Comparison of ENCODE assay signal across 8 cellular contexts in the genomic region with DNA sequence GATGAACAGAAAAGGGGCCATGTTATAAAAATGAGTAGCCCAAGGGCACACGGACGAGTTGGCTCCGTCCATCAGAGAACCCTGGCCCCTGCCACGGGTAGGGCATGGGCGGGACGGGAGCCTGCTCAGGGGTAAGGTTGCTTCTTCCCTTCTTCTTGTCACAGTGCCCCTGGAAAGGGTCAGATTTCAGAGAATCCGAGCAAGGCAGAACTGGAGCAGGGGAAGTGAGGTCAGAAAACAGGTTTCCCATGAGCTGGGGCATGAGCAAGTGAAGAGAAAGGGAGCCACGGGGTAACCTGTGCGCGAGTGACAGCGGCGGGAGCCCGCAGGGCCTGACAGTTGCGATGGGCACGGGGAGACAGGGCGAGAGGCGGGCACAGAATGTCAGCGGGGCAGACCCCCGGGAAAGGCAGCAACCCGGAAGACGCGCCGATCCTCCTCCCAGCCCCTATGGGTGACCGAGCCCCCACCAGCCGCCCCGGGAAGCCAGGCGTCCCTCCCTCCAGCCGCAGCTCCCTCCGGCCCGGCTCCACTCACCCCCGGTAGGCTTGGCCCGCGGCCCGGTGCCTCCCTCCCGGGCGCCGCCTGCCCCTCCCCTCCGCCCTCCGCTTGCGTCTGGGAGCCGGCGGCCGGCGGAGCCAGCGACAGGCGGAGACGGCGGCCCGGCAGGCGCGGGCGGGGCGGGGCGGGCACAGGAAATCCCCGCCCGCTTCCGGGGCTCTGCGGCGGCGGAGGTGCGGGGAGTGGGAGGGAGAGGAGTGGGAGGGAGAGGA. TPM values are rescaled to one million over a fixed set of nuclear protein-coding genes. Genes with fewer than 3 reads are reported as not detected.
DNase-seq lines count a peak whose midpoint lies in the region; ATAC-seq, FAIRE-seq and TF ChIP-seq lines count a peak whose summit lies in the region.

TSS of gene ZNF641 (minus strand) at position 671 of the 773 bp plus-strand sequence. CDS start 2,829 bp downstream, outside the sequence.

- H3K9me3 ChIP-seq in A673 (ENCODE audit: low read depth, low read length, poor library complexity, severe bottlenecking) (no peaks in the 10 kb centered on the region), HepG2 (ENCODE audit: low read length) (no peaks in the 10 kb centered on the region)

- H3K4me3 Mint-ChIP-seq in activated CD4-positive, alpha-beta T cell treated with anti-CD3 and anti-CD28 coated beads, Interleukin-2, amount 10 ng/mL, durations not matched to agents 7 days and 5 days: peak within 1 kb of the TSS; percentile 89

- TF ChIP-seq POLR2A in GM18526 (IDR thresholded peaks at IDR 0.05; ENCODE audit: extremely low read depth, insufficient read length) (peak; percentile 61), HepG2 (IDR thresholded peaks at IDR 0.05; ENCODE audit: insufficient read depth in 1 of 2, low read depth in 2 of 2, low read length in 2 of 2) (peak in 1 of 2 experiments; percentile 55; a peak in 1 of 4 replicates)

- H3K4me1 Mint-ChIP-seq in activated CD4-positive, alpha-beta T cell treated with anti-CD3 and anti-CD28 coated beads, Interleukin-2, amount 10 ng/mL, durations not matched to agents 7 days and 5 days: peaks cover 29% of the 10 kb centered on the region

- H3K36me3 ChIP-seq in A673 (ENCODE audit: insufficient read depth, low read length, poor library complexity, severe bottlenecking) (no peaks in the 10 kb centered on the region), HepG2 (replicated peaks in 1 of 2; ENCODE audit: control insufficient read depth in 1 of 2, insufficient read depth in 2 of 2, low read length in 2 of 2) (peaks cover 1 to 10% of the 10 kb centered on the region in 2 experiments; a peak in 2 of 5 replicates)

- no peak for FAIRE-seq in HepG2 (lab: Jason Lieb, UNC)

- BruUV-seq in A673 (replicated peaks; lab: Mats Ljungman, UMichigan): no TSS peak
- BruUV-seq in HepG2 (replicated peaks; lab: Mats Ljungman, UMichigan): TSS peak; percentile 51

- in situ Hi-C loops in HepG2 (cut with HindIII; ENCODE audit: extremely low pct_ligation_motif_present, low pct_unique_long_range_greater_than_20kb): no loop called here

- DNase-seq in A673 (ENCODE audit: low spot score): peak; percentile 85
- peak; percentile 53 for DNase-seq in NCI-H345 (lab: John Stamatoyannopoulos, UW)
- DNase-seq in activated CD4-positive, alpha-beta T cell treated with anti-CD3 and anti-CD28 coated beads, Interleukin-2, amount 10 ng/mL, durations not matched to agents 7 days and 5 days: peak; percentile 83
- peak; percentile 38 for DNase-seq in dedifferentiated amniotic fluid mesenchymal stem cell (ENCODE audit: extremely low spot score)
- peak; percentile 45 for DNase-seq in HepG2 (ENCODE audit: low spot score)
- DNase-seq in stimulated activated CD4-positive, alpha-beta T cell treated with anti-CD3 and anti-CD28 coated beads, Interleukin-4, amount 100 ng/mL, for 1 hour: peak; percentile 75

- intact Hi-C loops in A673 (cut with micrococcal nuclease; ENCODE audit: unreplicated experiment): no loop called here
- intact Hi-C loops in HepG2 (cut with micrococcal nuclease; ENCODE audit: unreplicated experiment): no loop called here

- no peak for TF ChIP-seq CTCF in A673 (conservative IDR thresholded peaks at IDR 0.05; ENCODE audit: low read depth, low read length)
- TF ChIP-seq CTCF in HepG2 (CRISPR knock-in tag; IDR thresholded peaks at IDR 0.05): no peak

- TF ChIP-seq EP300 in HepG2 (IDR thresholded peaks at IDR 0.05; ENCODE audit: low read depth in 2 of 2, low read length in 2 of 2): no peak
- TF ChIP-seq EP300 in HepG2 (CRISPR knock-in tag; IDR thresholded peaks at IDR 0.05; ENCODE audit: borderline replicate concordance): no peak

- H3K9me3 Mint-ChIP-seq in activated CD4-positive, alpha-beta T cell treated with anti-CD3 and anti-CD28 coated beads, Interleukin-2, amount 10 ng/mL, durations not matched to agents 7 days and 5 days: no peaks in the 10 kb centered on the region

- H3K27me3 ChIP-seq in A673 (replicated peaks; ENCODE audit: insufficient read depth, low read depth, low read length, poor library complexity): no peaks in the 10 kb centered on the region
- H3K27me3 ChIP-seq in HepG2 (ENCODE audit: control insufficient read depth in 1 of 2, insufficient read depth in 2 of 2, low read length in 2 of 2): no peaks in the 10 kb centered on the region; a peak in 1 of 5 replicates

- peaks cover 3% of the 10 kb centered on the region for H3K27me3 Mint-ChIP-seq in activated CD4-positive, alpha-beta T cell treated with anti-CD3 and anti-CD28 coated beads, Interleukin-2, amount 10 ng/mL, durations not matched to agents 7 days and 5 days

- peaks cover 31% of the 10 kb centered on the region for H3K36me3 Mint-ChIP-seq in activated CD4-positive, alpha-beta T cell treated with anti-CD3 and anti-CD28 coated beads, Interleukin-2, amount 10 ng/mL, durations not matched to agents 7 days and 5 days (ENCODE audit: low read depth)

- H2AFZ ChIP-seq in HepG2 (ENCODE audit: low read length): peak within 1 kb of the TSS; percentile 97

- ATAC-seq in HG03045 (IDR thresholded peaks at IDR 0.05; ENCODE audit: unreplicated experiment): peak; percentile 92
- ATAC-seq in HepG2: peak; percentile 95

- H3K27ac ChIP-seq in A673 (ENCODE audit: low read depth, low read length, poor library complexity, severe bottlenecking) (peak within 1 kb of the TSS; percentile 70), HepG2 (ENCODE audit: extremely low read length, insufficient read depth, low read length) (peak within 1 kb of the TSS; percentile 62)

- peaks cover 8% of the 10 kb centered on the region for H3K4me1 ChIP-seq in A673 (ENCODE audit: insufficient read depth, low read length, poor library complexity, severe bottlenecking)
- peaks cover 18% of the 10 kb centered on the region for H3K4me1 ChIP-seq in HepG2 (ENCODE audit: insufficient read depth, low read length)

- no peak for TF ChIP-seq RAD21 in HepG2 (CRISPR knock-in tag; IDR thresholded peaks at IDR 0.05)

- peak within 1 kb of the TSS; percentile 94 for H3K27ac Mint-ChIP-seq in activated CD4-positive, alpha-beta T cell treated with anti-CD3 and anti-CD28 coated beads, Interleukin-2, amount 10 ng/mL, durations not matched to agents 7 days and 5 days

- CTCF ChIA-PET in A673 (lab: Charles Lee): no interaction called here
- CTCF ChIA-PET in activated CD4-positive, alpha-beta T cell treated with anti-CD3 and anti-CD28 coated beads, Interleukin-2, amount 10 ng/mL, durations not matched to agents 7 days and 5 days (lab: Charles Lee): interaction anchor here (0.5 kb wide), 2 partner anchors 13 to 1331 kb away, joined by 3 to 4 read pairs; no protein-coding TSS in a partner anchor
- CTCF ChIA-PET in HepG2 (lab: Yijun Ruan, JAX; ENCODE audit: low intra/inter-chr PET ratio, low total read pairs): no interaction called here

- H3K4me3 ChIP-seq in A673 (ENCODE audit: low read depth, low read length, poor library complexity, severe bottlenecking): peak within 1 kb of the TSS; percentile 78
- peak within 1 kb of the TSS; percentile 83 to 96 (median 89) for H3K4me3 ChIP-seq in HepG2 (replicated peaks in 1 of 3; ENCODE audit: insufficient read depth in 1 of 3, low read depth in 2 of 3, low read length in 3 of 3)

- POLR2A ChIA-PET in A673 (lab: Charles Lee; ENCODE audit: low non-redundant PET) (interaction anchor here (0.5 kb wide), 1 partner anchor 419 kb away, joined by 4 read pairs; no protein-coding TSS in a partner anchor), HepG2 (lab: Yijun Ruan, JAX) (no interaction called here)
- POLR2A ChIA-PET in activated CD4-positive, alpha-beta T cell treated with anti-CD3 and anti-CD28 coated beads, Interleukin-2, amount 10 ng/mL, durations not matched to agents 7 days and 5 days (lab: Charles Lee): interaction anchor here (0.6 kb wide), 1 partner anchor 467 kb away, joined by 3 read pairs; no protein-coding TSS in a partner anchor

- H3K79me2 ChIP-seq in HepG2 (ENCODE audit: insufficient read depth, low read length): no peaks in the 10 kb centered on the region

- WGBS in HepG2 (ENCODE audit: low lambda C conversion rate): 2% methylated on average over 26 of the region's 61 CpGs

- peak within 1 kb of the TSS; percentile 93 for H3K4me2 ChIP-seq in HepG2 (ENCODE audit: low read depth, low read length)

- H4K20me1 ChIP-seq in HepG2 (ENCODE audit: insufficient read depth, low read length): no peaks in the 10 kb centered on the region

- peak within 1 kb of the TSS; percentile 81 for H3K9ac ChIP-seq in HepG2 (ENCODE audit: insufficient read depth, low read depth, low read length)

TF ChIP-seq in HepG2, 621 proteins besides CTCF, POLR2A, EP300 and RAD21 (continues in another document):
- no peak for TF ChIP-seq CHCHD3 (CRISPR knock-in tag; IDR thresholded peaks at IDR 0.05)
- 0 out of 2 replicates have a peak, but pooled peaks have one; percentile 8 for TF ChIP-seq FOXO1 (CRISPR knock-in tag; IDR thresholded peaks at IDR 0.05)
- TF ChIP-seq SNAI1 (CRISPR knock-in tag; IDR thresholded peaks at IDR 0.05; ENCODE audit: borderline replicate concordance): 0 out of 2 replicates have a peak, but pooled peaks have one; percentile 40
- peak; percentile 37; the same call in 1 of the 2 replicates for TF ChIP-seq PITX1 (CRISPR knock-in tag; IDR thresholded peaks at IDR 0.05)

RNA-seq across cellular contexts. Expression of gene ZNF641, which starts in this region (rescaled TPM):
- total RNA-seq in A673 (2021) (9.9 and 13.7 TPM in 2 replicates), HepG2 (2016; rRNA removed; fragmentation: Illumina TruSeq; extraction: Trizol) (6.6 and 7.7 TPM in 2 replicates)
- total RNA-seq in activated CD4-positive, alpha-beta T cell treated with anti-CD3 and anti-CD28 coated beads, Interleukin-2, amount 10 ng/mL, durations not matched to agents 7 days and 5 days: 10 to 100 TPM; 21.5 to 24.0 TPM
- total RNA-seq in HepG2 (2016; cell fraction: cytosol; rRNA removed; fragmentation: Illumina TruSeq; extraction: Trizol; ENCODE audit: low read depth): 1.9 and 2.0 TPM in 2 replicates
- 7.2 and 8.6 TPM in 2 replicates for total RNA-seq in HepG2 (2016; cell fraction: insoluble cytoplasmic fraction; rRNA removed; fragmentation: Illumina TruSeq; extraction: Trizol)
- 8.1 and 8.6 TPM in 2 replicates for total RNA-seq in HepG2 (2016; cell fraction: membrane; rRNA removed; fragmentation: Illumina TruSeq; extraction: Trizol)
- 6.9 and 7.9 TPM in 2 replicates for total RNA-seq in HepG2 (2016; cell fraction: nucleus; rRNA removed; fragmentation: Illumina TruSeq; extraction: Trizol)
- 4.4 and 4.9 TPM in 2 replicates for polyA plus RNA-seq in HepG2 (2011; rRNA removed)
- 2.6 and 3.4 TPM in 2 replicates for polyA plus RNA-seq in HepG2 (2011; cell fraction: cytosol; rRNA removed)
- polyA plus RNA-seq in HepG2 (2011; cell fraction: nucleus; rRNA removed): 6.1 and 9.1 TPM in 2 replicates
- 3.3 and 3.7 TPM in 2 replicates for polyA plus RNA-seq in HepG2 (2012)
- polyA plus RNA-seq in HepG2 (2016; cell fraction: cytosol; fragmentation: Illumina TruSeq; extraction: Trizol; ENCODE audit: low read depth): 1.4 TPM in 2 replicates
- 4.4 and 5.3 TPM in 2 replicates for polyA plus RNA-seq in HepG2 (2016; cell fraction: insoluble cytoplasmic fraction; fragmentation: Illumina TruSeq; extraction: Trizol; ENCODE audit: low read depth)
- polyA plus RNA-seq in HepG2 (2016; cell fraction: membrane; fragmentation: Illumina TruSeq; extraction: Trizol; ENCODE audit: low read depth): 3.3 and 3.7 TPM in 2 replicates
- polyA plus RNA-seq in HepG2 (2016; cell fraction: nucleus; fragmentation: Illumina TruSeq; extraction: Trizol; ENCODE audit: insufficient read depth, low read depth): 5.0 and 8.2 TPM in 2 replicates
- 8.5 and 35.7 TPM in 2 replicates for polyA minus RNA-seq in HepG2 (2011; rRNA and poly(A)+ RNA removed; ENCODE audit: low replicate concordance)
- 3.3 and 4.2 TPM in 2 replicates for polyA minus RNA-seq in HepG2 (2011; cell fraction: cytosol; rRNA and poly(A)+ RNA removed)
- 11.2 and 23.7 TPM in 2 replicates for polyA minus RNA-seq in HepG2 (2011; cell fraction: nucleus; rRNA and poly(A)+ RNA removed)

Comparison
In these comparisons a context has a peak if more than half of its experiments do, and no peak if none do; other contexts are left out.
1. Peak in every context shown above with its lines: DNase-seq, ATAC-seq, H3K4me3 ChIP-seq and H3K27ac ChIP-seq.